Comparison of ENCODE assay signal across 9 cellular contexts in genomic region chr22:19730662-19731360, GRCh38. TPM values are rescaled to one million over a fixed set of nuclear protein-coding genes. Genes with fewer than 3 reads are reported as not detected.
DNase-seq lines count a peak whose midpoint lies in the region; ATAC-seq lines count a peak whose summit lies in the region.
"Had no signal": no experiment of that assay in that cellular context is flagged by ENCODE, and none has a peak within 500 bp of the region (broad histone marks: within the 10 kb centered on the region; RNA-seq: fewer than 3 reads in every experiment).

No MANE protein-coding gene starts in this region.

- H3K9me3 Mint-ChIP-seq in activated CD4-positive, alpha-beta memory T cell treated with anti-CD3 and anti-CD28 coated beads, Interleukin-2, amount 10 ng/mL, durations not matched to agents 7 days and 5 days: no peaks in the 10 kb centered on the region

- CTCF ChIA-PET in activated CD4-positive, alpha-beta memory T cell treated with anti-CD3 and anti-CD28 coated beads, Interleukin-2, amount 10 ng/mL, durations not matched to agents 7 days and 5 days (lab: Charles Lee): interaction anchor here (0.5 to 3.0 kb wide), 38 partner anchors 9 to 837 kb away, joined by 3 to 70 read pairs (median 3); partner anchors contain the start of genes CDC45, COMT and TXNRD2

- POLR2A ChIA-PET in activated CD4-positive, alpha-beta memory T cell treated with anti-CD3 and anti-CD28 coated beads, Interleukin-2, amount 10 ng/mL, durations not matched to agents 7 days and 5 days (lab: Charles Lee): interaction anchor here (0.8 to 2.4 kb wide), 5 partner anchors 10 to 187 kb away, joined by 3 to 12 read pairs (median 3); no protein-coding TSS in a partner anchor

- peaks cover 2% of the 10 kb centered on the region for H3K4me1 Mint-ChIP-seq in activated CD4-positive, alpha-beta memory T cell treated with anti-CD3 and anti-CD28 coated beads, Interleukin-2, amount 10 ng/mL, durations not matched to agents 7 days and 5 days

- no peaks in the 10 kb centered on the region for H3K36me3 Mint-ChIP-seq in activated CD4-positive, alpha-beta memory T cell treated with anti-CD3 and anti-CD28 coated beads, Interleukin-2, amount 10 ng/mL, durations not matched to agents 7 days and 5 days (ENCODE audit: low read depth)

- H3K27ac Mint-ChIP-seq in activated CD4-positive, alpha-beta memory T cell treated with anti-CD3 and anti-CD28 coated beads, Interleukin-2, amount 10 ng/mL, durations not matched to agents 7 days and 5 days: no peak overlapping the region

- peak; percentile 50 for ATAC-seq in HG02763 (IDR thresholded peaks at IDR 0.05; ENCODE audit: unreplicated experiment)
- no peak for ATAC-seq in GM19035 (IDR thresholded peaks at IDR 0.05; ENCODE audit: unreplicated experiment)

- DNase-seq in C1 segment of cervical spinal cord (lab: John Stamatoyannopoulos, UW) (peak; percentile 14 to 84 (median 54)), NCI-H774 (lab: John Stamatoyannopoulos, UW) (peak; percentile 53), ecto neural progenitor cell (ENCODE audit: low spot score) (peak; percentile 94), lung microvascular endothelial cell (ENCODE audit: low read depth in 2 of 2) (peak; percentile 72 to 87)
- peak; percentile 83 for DNase-seq in activated CD4-positive, alpha-beta memory T cell treated with anti-CD3 and anti-CD28 coated beads, Interleukin-2, amount 10 ng/mL, durations not matched to agents 7 days and 5 days
- peak; percentile 61 to 87 (median 69) for DNase-seq in stimulated activated CD4-positive, alpha-beta T cell treated with anti-CD3 and anti-CD28 coated beads, TNF-alpha, amount 100 ng/mL, for 1 hour (ENCODE audit: low read depth in 3 of 3, low spot score in 1 of 3)

- H3K4me3 Mint-ChIP-seq in activated CD4-positive, alpha-beta memory T cell treated with anti-CD3 and anti-CD28 coated beads, Interleukin-2, amount 10 ng/mL, durations not matched to agents 7 days and 5 days: peak overlapping the region; percentile 60

- H3K27me3 Mint-ChIP-seq in activated CD4-positive, alpha-beta memory T cell treated with anti-CD3 and anti-CD28 coated beads, Interleukin-2, amount 10 ng/mL, durations not matched to agents 7 days and 5 days: peaks cover 5% of the 10 kb centered on the region

RNA-seq across cellular contexts. Expression of gene GP1BB, which starts 7.5 kb away (rescaled TPM):
- total RNA-seq in activated CD4-positive, alpha-beta memory T cell treated with anti-CD3 and anti-CD28 coated beads, Interleukin-2, amount 10 ng/mL, durations not matched to agents 7 days and 5 days: not detected
- 2.6 and 3.0 TPM in 2 replicates for total RNA-seq in lung microvascular endothelial cell
- total RNA-seq: T-helper 1 cell treated with Interleukin-12 subunit alpha and Interleukin-12 subunit beta and Interleukin-4 antibody, amounts not matched to agents 30 ng/mL and 1 ng/mL, for 36 hours had no signal

RNA-seq across cellular contexts. Expression of gene SEPTIN5, which starts 16.5 kb away (rescaled TPM):
- total RNA-seq in activated CD4-positive, alpha-beta memory T cell treated with anti-CD3 and anti-CD28 coated beads, Interleukin-2, amount 10 ng/mL, durations not matched to agents 7 days and 5 days: not detected
- total RNA-seq in lung microvascular endothelial cell: 14.8 and 19.8 TPM in 2 replicates
- total RNA-seq: T-helper 1 cell treated with Interleukin-12 subunit alpha and Interleukin-12 subunit beta and Interleukin-4 antibody, amounts not matched to agents 30 ng/mL and 1 ng/mL, for 36 hours had no signal

RNA-seq across cellular contexts. Expression of gene TBX1, which starts 29.8 kb away (rescaled TPM):
- total RNA-seq in activated CD4-positive, alpha-beta memory T cell treated with anti-CD3 and anti-CD28 coated beads, Interleukin-2, amount 10 ng/mL, durations not matched to agents 7 days and 5 days: not detected
- 29.0 and 74.2 TPM in 2 replicates for total RNA-seq in lung microvascular endothelial cell
- total RNA-seq: T-helper 1 cell treated with Interleukin-12 subunit alpha and Interleukin-12 subunit beta and Interleukin-4 antibody, amounts not matched to agents 30 ng/mL and 1 ng/mL, for 36 hours had no signal

Comparison
In these comparisons a context has a peak if more than half of its experiments do, and no peak if none do; other contexts are left out.
1. RNA of gene SEPTIN5, which starts 16.5 kb away (total RNA-seq): 14.8 to 19.8 TPM in lung microvascular endothelial cell; not detected in activated CD4-positive, alpha-beta memory T cell treated with anti-CD3 and anti-CD28 coated beads, Interleukin-2, amount 10 ng/mL, durations not matched to agents 7 days and 5 days; every median in the first group is over 10 times any median in the second.
2. RNA of gene TBX1, which starts 29.8 kb away (total RNA-seq): 29.0 to 74.2 TPM in lung microvascular endothelial cell; not detected in activated CD4-positive, alpha-beta memory T cell treated with anti-CD3 and anti-CD28 coated beads, Interleukin-2, amount 10 ng/mL, durations not matched to agents 7 days and 5 days; every median in the first group is over 10 times any median in the second.
3. Peak in every context shown above with its lines, with median percentiles within 50 percentile points of each other: DNase-seq.